In the genomic region with DNA sequence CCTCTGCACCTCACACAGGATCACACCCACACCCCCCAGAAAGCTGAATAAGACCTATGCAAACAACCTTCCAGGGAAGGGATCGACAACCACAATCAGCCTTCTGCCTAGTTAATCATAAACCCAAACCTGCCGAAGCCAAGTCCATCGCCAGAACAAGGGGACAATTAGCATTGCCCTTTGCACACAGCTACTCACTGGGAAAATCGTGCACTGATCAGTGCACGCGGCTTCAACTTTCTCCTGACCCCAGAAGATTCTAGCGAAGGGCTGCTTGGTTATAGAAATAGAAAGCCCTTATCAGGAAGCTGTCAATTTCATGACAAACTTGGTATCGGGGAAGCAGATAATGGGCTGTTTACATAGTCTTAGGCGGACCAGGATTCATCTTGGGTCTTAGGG, we compare ENCODE assay signal across 1 cellular context.
TF ChIP-seq lines count a peak whose summit lies in the region.

No MANE protein-coding gene starts in this region.

TF ChIP-seq in K562, 482 proteins besides CTCF, POLR2A, EP300 and RAD21 (continues in another document):
- TF ChIP-seq JUN (IDR thresholded peaks at IDR 0.05; ENCODE audit: borderline replicate concordance, low read depth, low read length), result no peak
- TF ChIP-seq JUN (CRISPR knock-in tag; IDR thresholded peaks at IDR 0.05; ENCODE audit: borderline replicate concordance), result no peak
- peak in 1 of 2 experiments; percentile 76; a peak in 2 of 4 replicates for TF ChIP-seq FOXA3 (CRISPR knock-in tag; conservative IDR thresholded peaks at IDR 0.05 in 1 of 2, IDR thresholded peaks at IDR 0.05 in 1 of 2)
- no peak for TF ChIP-seq FOXK2 (conservative IDR thresholded peaks at IDR 0.05 in 1 of 2, IDR thresholded peaks at IDR 0.05 in 1 of 2; ENCODE audit: low read depth in 2 of 2)
- TF ChIP-seq HMG20B (CRISPR knock-in tag; IDR thresholded peaks at IDR 0.05), result no peak
- TF ChIP-seq ZNF77 (CRISPR knock-in tag; IDR thresholded peaks at IDR 0.05), result no peak
- no peak for TF ChIP-seq ZNF282 (CRISPR knock-in tag; IDR thresholded peaks at IDR 0.05)
- no peak for TF ChIP-seq CREB5 (CRISPR knock-in tag; IDR thresholded peaks at IDR 0.05)
- TF ChIP-seq CHD1 (IDR thresholded peaks at IDR 0.05; ENCODE audit: low read length), result no peak
- no peak for TF ChIP-seq NFYB (IDR thresholded peaks at IDR 0.05; ENCODE audit: extremely low read depth, insufficient read length)
- no peak for TF ChIP-seq DACH1 (IDR thresholded peaks at IDR 0.05; ENCODE audit: partially characterized antibody)
- no peak for TF ChIP-seq FIP1L1 (IDR thresholded peaks at IDR 0.05; ENCODE audit: low read depth, low read length, poor library complexity, severe bottlenecking)
- TF ChIP-seq, protein P1, sequence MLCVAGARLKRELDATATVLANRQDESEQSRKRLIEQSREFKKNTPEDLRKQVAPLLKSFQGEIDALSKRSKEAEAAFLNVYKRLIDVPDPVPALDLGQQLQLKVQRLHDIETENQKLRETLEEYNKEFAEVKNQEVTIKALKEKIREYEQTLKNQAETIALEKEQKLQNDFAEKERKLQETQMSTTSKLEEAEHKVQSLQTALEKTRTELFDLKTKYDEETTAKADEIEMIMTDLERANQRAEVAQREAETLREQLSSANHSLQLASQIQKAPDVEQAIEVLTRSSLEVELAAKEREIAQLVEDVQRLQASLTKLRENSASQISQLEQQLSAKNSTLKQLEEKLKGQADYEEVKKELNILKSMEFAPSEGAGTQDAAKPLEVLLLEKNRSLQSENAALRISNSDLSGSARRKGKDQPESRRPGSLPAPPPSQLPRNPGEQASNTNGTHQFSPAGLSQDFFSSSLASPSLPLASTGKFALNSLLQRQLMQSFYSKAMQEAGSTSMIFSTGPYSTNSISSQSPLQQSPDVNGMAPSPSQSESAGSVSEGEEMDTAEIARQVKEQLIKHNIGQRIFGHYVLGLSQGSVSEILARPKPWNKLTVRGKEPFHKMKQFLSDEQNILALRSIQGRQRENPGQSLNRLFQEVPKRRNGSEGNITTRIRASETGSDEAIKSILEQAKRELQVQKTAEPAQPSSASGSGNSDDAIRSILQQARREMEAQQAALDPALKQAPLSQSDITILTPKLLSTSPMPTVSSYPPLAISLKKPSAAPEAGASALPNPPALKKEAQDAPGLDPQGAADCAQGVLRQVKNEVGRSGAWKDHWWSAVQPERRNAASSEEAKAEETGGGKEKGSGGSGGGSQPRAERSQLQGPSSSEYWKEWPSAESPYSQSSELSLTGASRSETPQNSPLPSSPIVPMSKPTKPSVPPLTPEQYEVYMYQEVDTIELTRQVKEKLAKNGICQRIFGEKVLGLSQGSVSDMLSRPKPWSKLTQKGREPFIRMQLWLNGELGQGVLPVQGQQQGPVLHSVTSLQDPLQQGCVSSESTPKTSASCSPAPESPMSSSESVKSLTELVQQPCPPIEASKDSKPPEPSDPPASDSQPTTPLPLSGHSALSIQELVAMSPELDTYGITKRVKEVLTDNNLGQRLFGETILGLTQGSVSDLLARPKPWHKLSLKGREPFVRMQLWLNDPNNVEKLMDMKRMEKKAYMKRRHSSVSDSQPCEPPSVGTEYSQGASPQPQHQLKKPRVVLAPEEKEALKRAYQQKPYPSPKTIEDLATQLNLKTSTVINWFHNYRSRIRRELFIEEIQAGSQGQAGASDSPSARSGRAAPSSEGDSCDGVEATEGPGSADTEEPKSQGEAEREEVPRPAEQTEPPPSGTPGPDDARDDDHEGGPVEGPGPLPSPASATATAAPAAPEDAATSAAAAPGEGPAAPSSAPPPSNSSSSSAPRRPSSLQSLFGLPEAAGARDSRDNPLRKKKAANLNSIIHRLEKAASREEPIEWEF (CRISPR knock-in tag; IDR thresholded peaks at IDR 0.05), result 0 out of 2 replicates have a peak, but pooled peaks have one; percentile 22
- TF ChIP-seq ZNF717 (CRISPR knock-in tag; IDR thresholded peaks at IDR 0.05), result no peak
- TF ChIP-seq ZSCAN32 (CRISPR knock-in tag; IDR thresholded peaks at IDR 0.05), result no peak
- no peak for TF ChIP-seq ZNF75A (CRISPR knock-in tag; IDR thresholded peaks at IDR 0.05)
- peak in 1 of 2 experiments; percentile 16 for TF ChIP-seq E2F6 (IDR thresholded peaks at IDR 0.05; ENCODE audit: borderline replicate concordance in 1 of 2, extremely low read depth in 1 of 2, insufficient read depth in 1 of 2, insufficient read length in 1 of 2, low read depth in 1 of 2, low read length in 1 of 2, poor library complexity in 1 of 2, severe bottlenecking in 1 of 2)
- no peak for TF ChIP-seq CBX1 (IDR thresholded peaks at IDR 0.05; ENCODE audit: low read depth)
- TF ChIP-seq SUPT5H (IDR thresholded peaks at IDR 0.05), result no peak
- TF ChIP-seq BCLAF1 (IDR thresholded peaks at IDR 0.05; ENCODE audit: borderline replicate concordance in 1 of 2, control insufficient read depth in 1 of 2, low read depth in 2 of 2, low read length in 1 of 2), result no peak
- TF ChIP-seq KDM4B (IDR thresholded peaks at IDR 0.05; ENCODE audit: borderline replicate concordance in 2 of 2, low read depth in 1 of 2), result no peak
- no peak for TF ChIP-seq RFX7 (CRISPR knock-in tag; IDR thresholded peaks at IDR 0.05)
- TF ChIP-seq MBD2 (IDR thresholded peaks at IDR 0.05; ENCODE audit: borderline replicate concordance, low read depth), result no peak
- no peak for TF ChIP-seq ZNF79 (CRISPR knock-in tag; IDR thresholded peaks at IDR 0.05; ENCODE audit: low read depth)
- peak; percentile 79 for TF ChIP-seq MEIS2 (IDR thresholded peaks at IDR 0.05; ENCODE audit: partially characterized antibody)
- no peak for TF ChIP-seq NFATC3 (IDR thresholded peaks at IDR 0.05)
- no peak for TF ChIP-seq NR2F6 (CRISPR knock-in tag; IDR thresholded peaks at IDR 0.05)
- no peak for TF ChIP-seq NFIC (IDR thresholded peaks at IDR 0.05)
- TF ChIP-seq, protein P2, sequence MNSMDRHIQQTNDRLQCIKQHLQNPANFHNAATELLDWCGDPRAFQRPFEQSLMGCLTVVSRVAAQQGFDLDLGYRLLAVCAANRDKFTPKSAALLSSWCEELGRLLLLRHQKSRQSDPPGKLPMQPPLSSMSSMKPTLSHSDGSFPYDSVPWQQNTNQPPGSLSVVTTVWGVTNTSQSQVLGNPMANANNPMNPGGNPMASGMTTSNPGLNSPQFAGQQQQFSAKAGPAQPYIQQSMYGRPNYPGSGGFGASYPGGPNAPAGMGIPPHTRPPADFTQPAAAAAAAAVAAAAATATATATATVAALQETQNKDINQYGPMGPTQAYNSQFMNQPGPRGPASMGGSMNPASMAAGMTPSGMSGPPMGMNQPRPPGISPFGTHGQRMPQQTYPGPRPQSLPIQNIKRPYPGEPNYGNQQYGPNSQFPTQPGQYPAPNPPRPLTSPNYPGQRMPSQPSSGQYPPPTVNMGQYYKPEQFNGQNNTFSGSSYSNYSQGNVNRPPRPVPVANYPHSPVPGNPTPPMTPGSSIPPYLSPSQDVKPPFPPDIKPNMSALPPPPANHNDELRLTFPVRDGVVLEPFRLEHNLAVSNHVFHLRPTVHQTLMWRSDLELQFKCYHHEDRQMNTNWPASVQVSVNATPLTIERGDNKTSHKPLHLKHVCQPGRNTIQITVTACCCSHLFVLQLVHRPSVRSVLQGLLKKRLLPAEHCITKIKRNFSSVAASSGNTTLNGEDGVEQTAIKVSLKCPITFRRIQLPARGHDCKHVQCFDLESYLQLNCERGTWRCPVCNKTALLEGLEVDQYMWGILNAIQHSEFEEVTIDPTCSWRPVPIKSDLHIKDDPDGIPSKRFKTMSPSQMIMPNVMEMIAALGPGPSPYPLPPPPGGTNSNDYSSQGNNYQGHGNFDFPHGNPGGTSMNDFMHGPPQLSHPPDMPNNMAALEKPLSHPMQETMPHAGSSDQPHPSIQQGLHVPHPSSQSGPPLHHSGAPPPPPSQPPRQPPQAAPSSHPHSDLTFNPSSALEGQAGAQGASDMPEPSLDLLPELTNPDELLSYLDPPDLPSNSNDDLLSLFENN (IDR thresholded peaks at IDR 0.05; ENCODE audit: low read depth in 2 of 2, low read length in 2 of 2), result no peak
- 0 out of 2 replicates have a peak, but pooled peaks have one; percentile 34 for TF ChIP-seq PKNOX1 (IDR thresholded peaks at IDR 0.05)
- no peak for TF ChIP-seq KLF10 (CRISPR knock-in tag; IDR thresholded peaks at IDR 0.05)
- no peak for TF ChIP-seq GMEB1 (CRISPR knock-in tag; IDR thresholded peaks at IDR 0.05)
- no peak for TF ChIP-seq XRCC3 (IDR thresholded peaks at IDR 0.05)
- peak in 1 of 2 experiments; percentile 17; a peak in 1 of 4 replicates for TF ChIP-seq RCOR1 (IDR thresholded peaks at IDR 0.05; ENCODE audit: borderline replicate concordance in 1 of 2, low read depth in 2 of 2, low read length in 2 of 2)
- TF ChIP-seq ZNF639 (CRISPR knock-in tag; conservative IDR thresholded peaks at IDR 0.05 in 1 of 2, IDR thresholded peaks at IDR 0.05 in 1 of 2), result no peak
